Comparison of ENCODE assay signal across 9 cellular contexts in genomic region chr16:85396879-85397871, GRCh38.
DNase-seq lines count a peak whose midpoint lies in the region; ATAC-seq and TF ChIP-seq lines count a peak whose summit lies in the region.
"Had no signal": no experiment of that assay in that cellular context is flagged by ENCODE, and none has a peak within 500 bp of the region (broad histone marks: within the 10 kb centered on the region; RNA-seq: fewer than 3 reads in every experiment).

No MANE protein-coding gene starts in this region.

- H2AFZ ChIP-seq in OCI-LY3 (ENCODE audit: low read depth, low read length): no peak overlapping the region
- H2AFZ ChIP-seq: parathyroid adenoma had no signal

- no peaks in the 10 kb centered on the region for H3K4me1 Mint-ChIP-seq in activated naive CD4-positive, alpha-beta T cell treated with anti-CD3 and anti-CD28 coated beads for 36 hours (ENCODE audit: low read depth)

- H3K27ac Mint-ChIP-seq in activated naive CD4-positive, alpha-beta T cell treated with anti-CD3 and anti-CD28 coated beads for 36 hours: no peak overlapping the region

- H3K27ac ChIP-seq in OCI-LY3 (ENCODE audit: low read length) (no peak overlapping the region), right cardiac atrium (ENCODE audit: low read length) (no peak overlapping the region), upper lobe of right lung (no peak overlapping the region)
- H3K27ac ChIP-seq: parathyroid adenoma had no signal

- peak overlapping the region; percentile 45 for H3K4me2 ChIP-seq in OCI-LY3 (ENCODE audit: low read length)

- TF ChIP-seq CTCF in OCI-LY3 (IDR thresholded peaks at IDR 0.05; ENCODE audit: low read depth, low read length) (peak; percentile 42), upper lobe of right lung (IDR thresholded peaks at IDR 0.05) (no peak)

- H3K9me3 Mint-ChIP-seq in activated naive CD4-positive, alpha-beta T cell treated with anti-CD3 and anti-CD28 coated beads for 36 hours: no peaks in the 10 kb centered on the region

- no peaks in the 10 kb centered on the region for H3K36me3 Mint-ChIP-seq in activated naive CD4-positive, alpha-beta T cell treated with anti-CD3 and anti-CD28 coated beads for 36 hours (ENCODE audit: low read depth)

- H3K27me3 Mint-ChIP-seq in activated naive CD4-positive, alpha-beta T cell treated with anti-CD3 and anti-CD28 coated beads for 36 hours (ENCODE audit: low read depth): no peaks in the 10 kb centered on the region

- ATAC-seq in right cardiac atrium (no peak), upper lobe of right lung (no peak), HG02623 (IDR thresholded peaks at IDR 0.05; ENCODE audit: unreplicated experiment) (no peak)

- DNase-seq in activated naive CD4-positive, alpha-beta T cell treated with anti-CD3 and anti-CD28 coated beads for 36 hours: peak; percentile 31
- no peak for DNase-seq in activated naive CD4-positive, alpha-beta T cell treated with anti-CD3 and anti-CD28 coated beads, Interleukin-2, amount 50 U/mL, for 16 hours
- DNase-seq in right cardiac atrium (peak; percentile 20 to 62 (median 40)), upper lobe of right lung (peak; percentile 60), superior temporal gyrus (ENCODE audit: extremely low spot score) (no peak), activated gamma-delta T cell treated with Interleukin-2 at 50 U/mL for 16 hours (no peak)

- H3K4me1 ChIP-seq in OCI-LY3 (ENCODE audit: low read length) (peaks cover 35% of the 10 kb centered on the region), right cardiac atrium (ENCODE audit: control insufficient read depth, insufficient read depth, low read length) (peaks cover 12% of the 10 kb centered on the region), upper lobe of right lung (peaks cover 35% of the 10 kb centered on the region)
- H3K4me1 ChIP-seq: parathyroid adenoma had no signal

- H3K9me3 ChIP-seq in OCI-LY3 (ENCODE audit: insufficient read depth, low read length) (no peaks in the 10 kb centered on the region), right cardiac atrium (ENCODE audit: control insufficient read depth, low read length) (no peaks in the 10 kb centered on the region), upper lobe of right lung (no peaks in the 10 kb centered on the region)

- intact Hi-C loops in activated naive CD4-positive, alpha-beta T cell treated with anti-CD3 and anti-CD28 coated beads for 36 hours (cut with micrococcal nuclease): loop anchor here (10.0 kb wide), 1 partner anchor 318 kb away; no protein-coding TSS in a partner anchor
- intact Hi-C loops in right cardiac atrium (cut with DNase I): loop anchor here in 2 of 4 donors (10.0 kb wide), 2 partner anchors 218 to 318 kb away; partner anchors contain the start of gene GSE1 (in 1 of the 2)
- intact Hi-C loops in upper lobe of right lung (cut with DNase I): no loop called here

- H3K79me2 ChIP-seq in OCI-LY3 (ENCODE audit: low read length): no peaks in the 10 kb centered on the region

- 85% methylated on average over 25 of the region's 25 CpGs for WGBS in right cardiac atrium

- H3K27me3 ChIP-seq in OCI-LY3 (ENCODE audit: low read depth, low read length) (peaks cover 32% of the 10 kb centered on the region), right cardiac atrium (ENCODE audit: control insufficient read depth, insufficient read depth) (no peaks in the 10 kb centered on the region), upper lobe of right lung (no peaks in the 10 kb centered on the region)

- no peaks in the 10 kb centered on the region for H4K20me1 ChIP-seq in OCI-LY3 (ENCODE audit: insufficient read depth, low read length)

- H3K4me3 ChIP-seq in OCI-LY3 (ENCODE audit: low read length) (peak overlapping the region; percentile 16; the same call in 1 of the 2 replicates), right cardiac atrium (ENCODE audit: low read length) (no peak overlapping the region), upper lobe of right lung (no peak overlapping the region)

- H3K36me3 ChIP-seq in OCI-LY3 (replicated peaks; ENCODE audit: low read depth, low read length) (no peaks in the 10 kb centered on the region), upper lobe of right lung (no peaks in the 10 kb centered on the region)

- no peak overlapping the region for H3K9ac ChIP-seq in OCI-LY3 (ENCODE audit: low read length)
- H3K9ac ChIP-seq: parathyroid adenoma had no signal

- CTCF ChIA-PET in activated naive CD4-positive, alpha-beta T cell treated with anti-CD3 and anti-CD28 coated beads for 36 hours (lab: Charles Lee): interaction anchor here (0.6 to 1.1 kb wide), 3 partner anchors 81 to 226 kb away, joined by 3 to 4 read pairs (median 4); no protein-coding TSS in a partner anchor

- no peak overlapping the region for H3K4me3 Mint-ChIP-seq in activated naive CD4-positive, alpha-beta T cell treated with anti-CD3 and anti-CD28 coated beads for 36 hours

Comparison
In these comparisons a context has a peak if more than half of its experiments do, and no peak if none do; other contexts are left out.
1. DNase-seq: peak in activated naive CD4-positive, alpha-beta T cell treated with anti-CD3 and anti-CD28 coated beads for 36 hours (single experiment), right cardiac atrium (3 of 3) and upper lobe of right lung (single experiment); none in activated naive CD4-positive, alpha-beta T cell treated with anti-CD3 and anti-CD28 coated beads, Interleukin-2, amount 50 U/mL, for 16 hours (single experiment), superior temporal gyrus (single experiment) and activated gamma-delta T cell treated with Interleukin-2 at 50 U/mL for 16 hours (single experiment).